In genomic region chr12:93165384-93165932, GRCh38 we compare ENCODE assay signal across 1 cellular context.
TF ChIP-seq lines count a peak whose summit lies in the region.

No MANE protein-coding gene starts in this region.

TF ChIP-seq in K562, 482 proteins besides CTCF, POLR2A, EP300 and RAD21 (continued from another document):
- TF ChIP-seq, protein P1, sequence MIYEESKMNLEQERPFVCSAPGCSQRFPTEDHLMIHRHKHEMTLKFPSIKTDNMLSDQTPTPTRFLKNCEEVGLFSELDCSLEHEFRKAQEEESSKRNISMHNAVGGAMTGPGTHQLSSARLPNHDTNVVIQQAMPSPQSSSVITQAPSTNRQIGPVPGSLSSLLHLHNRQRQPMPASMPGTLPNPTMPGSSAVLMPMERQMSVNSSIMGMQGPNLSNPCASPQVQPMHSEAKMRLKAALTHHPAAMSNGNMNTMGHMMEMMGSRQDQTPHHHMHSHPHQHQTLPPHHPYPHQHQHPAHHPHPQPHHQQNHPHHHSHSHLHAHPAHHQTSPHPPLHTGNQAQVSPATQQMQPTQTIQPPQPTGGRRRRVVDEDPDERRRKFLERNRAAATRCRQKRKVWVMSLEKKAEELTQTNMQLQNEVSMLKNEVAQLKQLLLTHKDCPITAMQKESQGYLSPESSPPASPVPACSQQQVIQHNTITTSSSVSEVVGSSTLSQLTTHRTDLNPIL (CRISPR knock-in tag; IDR thresholded peaks at IDR 0.05), result no peak
- TF ChIP-seq ZNF165 (CRISPR knock-in tag; IDR thresholded peaks at IDR 0.05; ENCODE audit: borderline replicate concordance) (no peak), ZC3H4 (CRISPR knock-in tag; IDR thresholded peaks at IDR 0.05; ENCODE audit: borderline replicate concordance) (no peak)
- TF ChIP-seq, protein P2, sequence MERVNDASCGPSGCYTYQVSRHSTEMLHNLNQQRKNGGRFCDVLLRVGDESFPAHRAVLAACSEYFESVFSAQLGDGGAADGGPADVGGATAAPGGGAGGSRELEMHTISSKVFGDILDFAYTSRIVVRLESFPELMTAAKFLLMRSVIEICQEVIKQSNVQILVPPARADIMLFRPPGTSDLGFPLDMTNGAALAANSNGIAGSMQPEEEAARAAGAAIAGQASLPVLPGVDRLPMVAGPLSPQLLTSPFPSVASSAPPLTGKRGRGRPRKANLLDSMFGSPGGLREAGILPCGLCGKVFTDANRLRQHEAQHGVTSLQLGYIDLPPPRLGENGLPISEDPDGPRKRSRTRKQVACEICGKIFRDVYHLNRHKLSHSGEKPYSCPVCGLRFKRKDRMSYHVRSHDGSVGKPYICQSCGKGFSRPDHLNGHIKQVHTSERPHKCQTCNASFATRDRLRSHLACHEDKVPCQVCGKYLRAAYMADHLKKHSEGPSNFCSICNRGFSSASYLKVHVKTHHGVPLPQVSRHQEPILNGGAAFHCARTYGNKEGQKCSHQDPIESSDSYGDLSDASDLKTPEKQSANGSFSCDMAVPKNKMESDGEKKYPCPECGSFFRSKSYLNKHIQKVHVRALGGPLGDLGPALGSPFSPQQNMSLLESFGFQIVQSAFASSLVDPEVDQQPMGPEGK (CRISPR knock-in tag; IDR thresholded peaks at IDR 0.05; ENCODE audit: borderline replicate concordance), result no peak
TF ChIP-seq in K562: peak in this region for 0.
